ENCODE assay signal across 1 cellular context in the genomic region with DNA sequence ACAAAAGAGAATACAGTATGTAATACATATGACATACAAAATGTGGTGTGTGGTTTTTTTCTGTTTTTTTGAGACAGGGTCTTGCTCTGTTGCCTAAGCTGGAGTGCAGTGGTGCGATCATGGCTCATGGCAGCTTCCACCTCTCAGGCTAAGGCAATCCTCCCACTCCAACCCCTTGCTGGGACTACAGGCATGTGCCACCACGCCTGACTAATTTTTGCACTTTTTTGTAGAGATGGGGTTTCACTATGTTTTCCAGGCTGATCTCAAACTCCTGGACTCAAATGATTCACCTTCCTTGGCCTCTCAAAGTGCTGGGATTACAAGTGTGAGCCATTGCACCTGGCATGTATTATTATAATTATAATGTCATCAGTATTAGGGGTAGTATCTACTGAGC.
TF ChIP-seq lines count a peak whose summit lies in the region.

No MANE protein-coding gene starts in this region.

TF ChIP-seq in IMR-90, 13 proteins besides CTCF, POLR2A, EP300 and RAD21:
- TF ChIP-seq SMC3 (IDR thresholded peaks at IDR 0.05; ENCODE audit: low read depth, low read length) (no peak), MXI1 (IDR thresholded peaks at IDR 0.05; ENCODE audit: borderline replicate concordance, low read depth, low read length) (no peak), RFX5 (IDR thresholded peaks at IDR 0.05; ENCODE audit: low read depth, low read length) (no peak), CEBPB (IDR thresholded peaks at IDR 0.05; ENCODE audit: low read depth, low read length) (no peak), MAFK (IDR thresholded peaks at IDR 0.05; ENCODE audit: low read depth, low read length) (no peak)
